ENCODE assay signal across 2 cellular contexts in the genomic region with DNA sequence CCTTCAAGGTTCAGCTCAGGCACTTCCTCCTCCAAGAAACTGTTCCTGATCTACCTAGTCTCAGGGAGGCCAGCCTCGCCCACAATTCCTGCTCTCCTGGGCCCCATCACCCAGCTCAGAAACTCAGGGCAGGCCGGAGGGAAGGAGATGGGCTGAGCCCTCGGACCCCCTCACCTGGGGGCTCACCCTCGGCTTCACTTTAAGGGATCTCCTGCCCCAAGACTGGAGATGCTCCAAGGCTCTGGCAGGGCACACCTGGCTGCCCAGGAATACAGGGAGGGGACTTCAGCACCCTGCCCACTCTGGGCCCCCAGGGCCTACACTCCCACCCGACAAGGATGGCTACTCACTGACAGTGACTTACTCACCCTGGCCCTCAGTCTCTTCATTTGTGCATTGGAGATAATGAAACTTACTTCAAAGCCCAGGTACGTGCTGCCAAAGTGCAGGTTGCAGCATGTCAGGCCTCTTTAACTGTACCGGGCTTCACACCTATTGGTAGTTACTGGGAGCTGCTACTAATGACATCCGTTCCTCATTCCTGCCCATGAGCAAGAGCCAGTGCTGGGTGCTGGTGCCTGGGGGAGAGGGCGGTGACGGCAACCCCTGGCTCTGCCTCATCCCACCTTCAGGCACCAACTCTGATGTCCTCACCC.
TF ChIP-seq lines count a peak whose summit lies in the region.

No MANE protein-coding gene starts in this region.

TF ChIP-seq in IMR-90, 13 proteins besides CTCF, POLR2A, EP300 and RAD21:
- TF ChIP-seq, protein P1, sequence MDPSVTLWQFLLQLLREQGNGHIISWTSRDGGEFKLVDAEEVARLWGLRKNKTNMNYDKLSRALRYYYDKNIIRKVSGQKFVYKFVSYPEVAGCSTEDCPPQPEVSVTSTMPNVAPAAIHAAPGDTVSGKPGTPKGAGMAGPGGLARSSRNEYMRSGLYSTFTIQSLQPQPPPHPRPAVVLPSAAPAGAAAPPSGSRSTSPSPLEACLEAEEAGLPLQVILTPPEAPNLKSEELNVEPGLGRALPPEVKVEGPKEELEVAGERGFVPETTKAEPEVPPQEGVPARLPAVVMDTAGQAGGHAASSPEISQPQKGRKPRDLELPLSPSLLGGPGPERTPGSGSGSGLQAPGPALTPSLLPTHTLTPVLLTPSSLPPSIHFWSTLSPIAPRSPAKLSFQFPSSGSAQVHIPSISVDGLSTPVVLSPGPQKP (IDR thresholded peaks at IDR 0.05; ENCODE audit: borderline replicate concordance, low read depth, low read length) = no peak
- TF ChIP-seq MAFK (IDR thresholded peaks at IDR 0.05; ENCODE audit: low read depth, low read length) (no peak), NFE2L2 (IDR thresholded peaks at IDR 0.05; ENCODE audit: low read depth, low read length) (no peak), RFX5 (IDR thresholded peaks at IDR 0.05; ENCODE audit: low read depth, low read length) (no peak), MAZ (IDR thresholded peaks at IDR 0.05; ENCODE audit: borderline replicate concordance, low read depth, low read length) (no peak), FOS (IDR thresholded peaks at IDR 0.05; ENCODE audit: low read depth, low read length) (no peak), SMC3 (IDR thresholded peaks at IDR 0.05; ENCODE audit: low read depth, low read length) (no peak), BHLHE40 (IDR thresholded peaks at IDR 0.05; ENCODE audit: low read depth, low read length) (no peak), CEBPB (IDR thresholded peaks at IDR 0.05; ENCODE audit: low read depth, low read length) (no peak)
- TF ChIP-seq, protein P2, sequence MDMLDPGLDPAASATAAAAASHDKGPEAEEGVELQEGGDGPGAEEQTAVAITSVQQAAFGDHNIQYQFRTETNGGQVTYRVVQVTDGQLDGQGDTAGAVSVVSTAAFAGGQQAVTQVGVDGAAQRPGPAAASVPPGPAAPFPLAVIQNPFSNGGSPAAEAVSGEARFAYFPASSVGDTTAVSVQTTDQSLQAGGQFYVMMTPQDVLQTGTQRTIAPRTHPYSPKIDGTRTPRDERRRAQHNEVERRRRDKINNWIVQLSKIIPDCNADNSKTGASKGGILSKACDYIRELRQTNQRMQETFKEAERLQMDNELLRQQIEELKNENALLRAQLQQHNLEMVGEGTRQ (IDR thresholded peaks at IDR 0.05; ENCODE audit: low read depth, low read length) = no peak

TF ChIP-seq in H1, 55 proteins besides CTCF, POLR2A, EP300 and RAD21:
- TF ChIP-seq ZNF274 (IDR thresholded peaks at IDR 0.05; ENCODE audit: borderline replicate concordance, extremely low read depth, low read length) (no peak), SRF (IDR thresholded peaks at IDR 0.05; ENCODE audit: low read depth, low read length) (no peak), TEAD4 (IDR thresholded peaks at IDR 0.05; ENCODE audit: low read depth, low read length) (no peak), SP4 (IDR thresholded peaks at IDR 0.05; ENCODE audit: low read length) (no peak)
- TF ChIP-seq, protein P3, sequence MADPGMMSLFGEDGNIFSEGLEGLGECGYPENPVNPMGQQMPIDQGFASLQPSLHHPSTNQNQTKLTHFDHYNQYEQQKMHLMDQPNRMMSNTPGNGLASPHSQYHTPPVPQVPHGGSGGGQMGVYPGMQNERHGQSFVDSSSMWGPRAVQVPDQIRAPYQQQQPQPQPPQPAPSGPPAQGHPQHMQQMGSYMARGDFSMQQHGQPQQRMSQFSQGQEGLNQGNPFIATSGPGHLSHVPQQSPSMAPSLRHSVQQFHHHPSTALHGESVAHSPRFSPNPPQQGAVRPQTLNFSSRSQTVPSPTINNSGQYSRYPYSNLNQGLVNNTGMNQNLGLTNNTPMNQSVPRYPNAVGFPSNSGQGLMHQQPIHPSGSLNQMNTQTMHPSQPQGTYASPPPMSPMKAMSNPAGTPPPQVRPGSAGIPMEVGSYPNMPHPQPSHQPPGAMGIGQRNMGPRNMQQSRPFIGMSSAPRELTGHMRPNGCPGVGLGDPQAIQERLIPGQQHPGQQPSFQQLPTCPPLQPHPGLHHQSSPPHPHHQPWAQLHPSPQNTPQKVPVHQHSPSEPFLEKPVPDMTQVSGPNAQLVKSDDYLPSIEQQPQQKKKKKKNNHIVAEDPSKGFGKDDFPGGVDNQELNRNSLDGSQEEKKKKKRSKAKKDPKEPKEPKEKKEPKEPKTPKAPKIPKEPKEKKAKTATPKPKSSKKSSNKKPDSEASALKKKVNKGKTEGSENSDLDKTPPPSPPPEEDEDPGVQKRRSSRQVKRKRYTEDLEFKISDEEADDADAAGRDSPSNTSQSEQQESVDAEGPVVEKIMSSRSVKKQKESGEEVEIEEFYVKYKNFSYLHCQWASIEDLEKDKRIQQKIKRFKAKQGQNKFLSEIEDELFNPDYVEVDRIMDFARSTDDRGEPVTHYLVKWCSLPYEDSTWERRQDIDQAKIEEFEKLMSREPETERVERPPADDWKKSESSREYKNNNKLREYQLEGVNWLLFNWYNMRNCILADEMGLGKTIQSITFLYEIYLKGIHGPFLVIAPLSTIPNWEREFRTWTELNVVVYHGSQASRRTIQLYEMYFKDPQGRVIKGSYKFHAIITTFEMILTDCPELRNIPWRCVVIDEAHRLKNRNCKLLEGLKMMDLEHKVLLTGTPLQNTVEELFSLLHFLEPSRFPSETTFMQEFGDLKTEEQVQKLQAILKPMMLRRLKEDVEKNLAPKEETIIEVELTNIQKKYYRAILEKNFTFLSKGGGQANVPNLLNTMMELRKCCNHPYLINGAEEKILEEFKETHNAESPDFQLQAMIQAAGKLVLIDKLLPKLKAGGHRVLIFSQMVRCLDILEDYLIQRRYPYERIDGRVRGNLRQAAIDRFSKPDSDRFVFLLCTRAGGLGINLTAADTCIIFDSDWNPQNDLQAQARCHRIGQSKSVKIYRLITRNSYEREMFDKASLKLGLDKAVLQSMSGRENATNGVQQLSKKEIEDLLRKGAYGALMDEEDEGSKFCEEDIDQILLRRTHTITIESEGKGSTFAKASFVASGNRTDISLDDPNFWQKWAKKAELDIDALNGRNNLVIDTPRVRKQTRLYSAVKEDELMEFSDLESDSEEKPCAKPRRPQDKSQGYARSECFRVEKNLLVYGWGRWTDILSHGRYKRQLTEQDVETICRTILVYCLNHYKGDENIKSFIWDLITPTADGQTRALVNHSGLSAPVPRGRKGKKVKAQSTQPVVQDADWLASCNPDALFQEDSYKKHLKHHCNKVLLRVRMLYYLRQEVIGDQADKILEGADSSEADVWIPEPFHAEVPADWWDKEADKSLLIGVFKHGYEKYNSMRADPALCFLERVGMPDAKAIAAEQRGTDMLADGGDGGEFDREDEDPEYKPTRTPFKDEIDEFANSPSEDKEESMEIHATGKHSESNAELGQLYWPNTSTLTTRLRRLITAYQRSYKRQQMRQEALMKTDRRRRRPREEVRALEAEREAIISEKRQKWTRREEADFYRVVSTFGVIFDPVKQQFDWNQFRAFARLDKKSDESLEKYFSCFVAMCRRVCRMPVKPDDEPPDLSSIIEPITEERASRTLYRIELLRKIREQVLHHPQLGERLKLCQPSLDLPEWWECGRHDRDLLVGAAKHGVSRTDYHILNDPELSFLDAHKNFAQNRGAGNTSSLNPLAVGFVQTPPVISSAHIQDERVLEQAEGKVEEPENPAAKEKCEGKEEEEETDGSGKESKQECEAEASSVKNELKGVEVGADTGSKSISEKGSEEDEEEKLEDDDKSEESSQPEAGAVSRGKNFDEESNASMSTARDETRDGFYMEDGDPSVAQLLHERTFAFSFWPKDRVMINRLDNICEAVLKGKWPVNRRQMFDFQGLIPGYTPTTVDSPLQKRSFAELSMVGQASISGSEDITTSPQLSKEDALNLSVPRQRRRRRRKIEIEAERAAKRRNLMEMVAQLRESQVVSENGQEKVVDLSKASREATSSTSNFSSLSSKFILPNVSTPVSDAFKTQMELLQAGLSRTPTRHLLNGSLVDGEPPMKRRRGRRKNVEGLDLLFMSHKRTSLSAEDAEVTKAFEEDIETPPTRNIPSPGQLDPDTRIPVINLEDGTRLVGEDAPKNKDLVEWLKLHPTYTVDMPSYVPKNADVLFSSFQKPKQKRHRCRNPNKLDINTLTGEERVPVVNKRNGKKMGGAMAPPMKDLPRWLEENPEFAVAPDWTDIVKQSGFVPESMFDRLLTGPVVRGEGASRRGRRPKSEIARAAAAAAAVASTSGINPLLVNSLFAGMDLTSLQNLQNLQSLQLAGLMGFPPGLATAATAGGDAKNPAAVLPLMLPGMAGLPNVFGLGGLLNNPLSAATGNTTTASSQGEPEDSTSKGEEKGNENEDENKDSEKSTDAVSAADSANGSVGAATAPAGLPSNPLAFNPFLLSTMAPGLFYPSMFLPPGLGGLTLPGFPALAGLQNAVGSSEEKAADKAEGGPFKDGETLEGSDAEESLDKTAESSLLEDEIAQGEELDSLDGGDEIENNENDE (IDR thresholded peaks at IDR 0.05; ENCODE audit: insufficient replicate concordance, low read length) = no peak
- TF ChIP-seq, protein P4, sequence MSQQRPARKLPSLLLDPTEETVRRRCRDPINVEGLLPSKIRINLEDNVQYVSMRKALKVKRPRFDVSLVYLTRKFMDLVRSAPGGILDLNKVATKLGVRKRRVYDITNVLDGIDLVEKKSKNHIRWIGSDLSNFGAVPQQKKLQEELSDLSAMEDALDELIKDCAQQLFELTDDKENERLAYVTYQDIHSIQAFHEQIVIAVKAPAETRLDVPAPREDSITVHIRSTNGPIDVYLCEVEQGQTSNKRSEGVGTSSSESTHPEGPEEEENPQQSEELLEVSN (IDR thresholded peaks at IDR 0.05) = no peak
TF ChIP-seq in H1: peak in this region for 0.
